Comparison of ENCODE assay signal across 14 cellular contexts in genomic region chr1:173191011-173191410, GRCh38. TPM values are rescaled to one million over a fixed set of nuclear protein-coding genes. Genes with fewer than 3 reads are reported as not detected.
A peak's percentile ranks its signal among the peaks of the same experiment; 100 is the strongest.
DNase-seq lines count a peak whose midpoint lies in the region; ATAC-seq and TF ChIP-seq lines count a peak whose summit lies in the region.
"Had no signal": no experiment of that assay in that cellular context is flagged by ENCODE, and none has a peak within 500 bp of the region (broad histone marks: within the 10 kb centered on the region; RNA-seq: fewer than 3 reads in every experiment).

No MANE protein-coding gene starts in this region.

- TF ChIP-seq EP300 in SK-N-SH (IDR thresholded peaks at IDR 0.05; ENCODE audit: borderline replicate concordance in 1 of 2, low read depth in 1 of 2, low read length in 1 of 2), result no peak

- H3K27me3 Mint-ChIP-seq in mesothelial cell of epicardium (ENCODE audit: low read depth), result no peaks in the 10 kb centered on the region

- ATAC-seq in SK-N-SH treated with all-trans-retinoic acid at 6 μM for 48 hours (peak; percentile 21), upper lobe of right lung (no peak)
- ATAC-seq: activated CD8-positive, alpha-beta T cell treated with anti-CD3 and anti-CD28 coated beads, Interleukin-2, amount 10 ng/mL, durations not matched to agents 7 days and 5 days had no signal

- H3K4me3 Mint-ChIP-seq in mesothelial cell of epicardium, result no peak overlapping the region
- H3K4me3 Mint-ChIP-seq: activated CD8-positive, alpha-beta T cell treated with anti-CD3 and anti-CD28 coated beads, Interleukin-2, amount 10 ng/mL, durations not matched to agents 7 days and 5 days had no signal

- no peak overlapping the region for H3K4me2 ChIP-seq in SK-N-SH

- no peak overlapping the region for H3K4me3 ChIP-seq in SK-N-SH (ENCODE audit: low read depth in 2 of 2, low read length in 1 of 2)
- H3K4me3 ChIP-seq in upper lobe of right lung, result no peak overlapping the region
- H3K4me3 ChIP-seq: dorsolateral prefrontal cortex, lung had no signal

- no peak for TF ChIP-seq RAD21 in SK-N-SH (IDR thresholded peaks at IDR 0.05; ENCODE audit: low read length)

- POLR2A ChIA-PET in SK-N-SH (lab: Yijun Ruan, JAX), result no interaction called here

- no peak overlapping the region for H2AFZ ChIP-seq in SK-N-SH (ENCODE audit: low read depth)

- CTCF ChIA-PET in SK-N-SH (lab: Yijun Ruan, JAX), result interaction anchor here (2.6 kb wide), 1 partner anchor 12 kb away, joined by 13 read pairs; no protein-coding TSS in a partner anchor

- 20% methylated on average over 2 of the region's 2 CpGs for WGBS in SK-N-SH (ENCODE audit: low lambda C conversion rate)

- H3K9me3 Mint-ChIP-seq in mesothelial cell of epicardium, result peaks cover 10% of the 10 kb centered on the region

- no peaks in the 10 kb centered on the region for H3K9me3 ChIP-seq in SK-N-SH
- H3K9me3 ChIP-seq in upper lobe of right lung, result no peaks in the 10 kb centered on the region

- peak overlapping the region; percentile 55 for H3K27ac Mint-ChIP-seq in mesothelial cell of epicardium
- H3K27ac Mint-ChIP-seq: activated CD8-positive, alpha-beta T cell treated with anti-CD3 and anti-CD28 coated beads, Interleukin-2, amount 10 ng/mL, durations not matched to agents 7 days and 5 days had no signal

- H3K9me2 ChIP-seq in SK-N-SH, result no peaks in the 10 kb centered on the region

- no peaks in the 10 kb centered on the region for H3K79me2 ChIP-seq in SK-N-SH (ENCODE audit: insufficient read depth)

- no peak overlapping the region for H3K9ac ChIP-seq in SK-N-SH

- TF ChIP-seq CTCF in SK-N-SH (IDR thresholded peaks at IDR 0.05) (no peak), mesothelial cell of epicardium (IDR thresholded peaks at IDR 0.05; ENCODE audit: unreplicated experiment) (no peak), upper lobe of right lung (IDR thresholded peaks at IDR 0.05) (no peak)

- intact Hi-C loops in upper lobe of right lung (cut with DNase I), result no loop called here

- no peaks in the 10 kb centered on the region for H4K20me1 ChIP-seq in SK-N-SH (ENCODE audit: insufficient read depth)

- peaks cover 2% of the 10 kb centered on the region for H3K36me3 Mint-ChIP-seq in mesothelial cell of epicardium

- H3K27me3 ChIP-seq in SK-N-SH (ENCODE audit: insufficient read depth) (no peaks in the 10 kb centered on the region), upper lobe of right lung (no peaks in the 10 kb centered on the region)
- H3K27me3 ChIP-seq: dorsolateral prefrontal cortex had no signal

- no peak for DNase-seq in SK-N-SH
- DNase-seq in dermis blood vessel endothelial cell, result peak; percentile 77
- DNase-seq in mesothelial cell of epicardium (ENCODE audit: low spot score in 2 of 2, unreplicated experiment in 2 of 2), result no peak
- DNase-seq in upper lobe of right lung, result no peak
- no peak for DNase-seq in NCI-H510A (lab: John Stamatoyannopoulos, UW)
- DNase-seq in midbrain (lab: John Stamatoyannopoulos, UW), result no peak
- DNase-seq in activated CD4-positive, CD25-positive, alpha-beta regulatory T cell treated with anti-CD3 and anti-CD28 coated beads, Interleukin-2, amount 50 U/mL, for 72 hours, result no peak
- DNase-seq: 8988T; activated CD8-positive, alpha-beta T cell treated with anti-CD3 and anti-CD28 coated beads, Interleukin-2, amount 10 ng/mL, durations not matched to agents 7 days and 5 days; activated naive CD4-positive, alpha-beta T cell treated with anti-CD3 and anti-CD28 coated beads, Interleukin-2, amount 50 U/mL, for 16 hours; T-helper 2 cell had no signal

- H3K27ac ChIP-seq in SK-N-SH (ENCODE audit: low read depth in 2 of 2, low read length in 1 of 2), result peak overlapping the region in 1 of 2 experiments; percentile 23; a peak in 1 of 4 replicates
- H3K27ac ChIP-seq in upper lobe of right lung, result peak overlapping the region; percentile 61

- H3K4me1 Mint-ChIP-seq in mesothelial cell of epicardium, result peaks cover 14% of the 10 kb centered on the region

- peaks cover 8% of the 10 kb centered on the region for H3F3A ChIP-seq in SK-N-SH (replicated peaks; ENCODE audit: insufficient read depth)

- peaks cover 0 to 9% of the 10 kb centered on the region in 2 experiments for H3K36me3 ChIP-seq in SK-N-SH (replicated peaks in 1 of 2; ENCODE audit: control insufficient read depth in 1 of 2, insufficient read depth in 2 of 2, low read length in 1 of 2)
- H3K36me3 ChIP-seq in upper lobe of right lung, result no peaks in the 10 kb centered on the region

- H3K4me1 ChIP-seq in SK-N-SH (ENCODE audit: control insufficient read depth in 1 of 2, insufficient read depth in 2 of 2, low read depth in 1 of 2, low read length in 1 of 2), result peaks cover 6 to 8% of the 10 kb centered on the region in 2 experiments; a peak in 3 of 4 replicates
- H3K4me1 ChIP-seq in upper lobe of right lung, result peaks cover 15% of the 10 kb centered on the region

TF ChIP-seq in SK-N-SH treated with all-trans-retinoic acid at 6 μM for 48 hours, 23 proteins besides CTCF, POLR2A, EP300 and RAD21:
- TF ChIP-seq PPARA (CRISPR knock-in tag; IDR thresholded peaks at IDR 0.05; ENCODE audit: borderline replicate concordance) (no peak), ARNTL (CRISPR knock-in tag; IDR thresholded peaks at IDR 0.05; ENCODE audit: borderline replicate concordance, low read depth) (no peak)

TF ChIP-seq in SK-N-SH, 30 proteins besides CTCF, POLR2A, EP300 and RAD21:
- TF ChIP-seq RXRA (IDR thresholded peaks at IDR 0.05; ENCODE audit: borderline replicate concordance, low read depth), result no peak
- no peak for TF ChIP-seq ELF1 (IDR thresholded peaks at IDR 0.05)
- no peak for TF ChIP-seq NFIC (IDR thresholded peaks at IDR 0.05; ENCODE audit: borderline replicate concordance)
- TF ChIP-seq MAX (IDR thresholded peaks at IDR 0.05; ENCODE audit: low read depth), result no peak
- no peak for TF ChIP-seq TAF1 (IDR thresholded peaks at IDR 0.05; ENCODE audit: borderline replicate concordance, low read depth, low read length)
- TF ChIP-seq FOXJ3 (CRISPR knock-in tag; IDR thresholded peaks at IDR 0.05), result no peak
- no peak for TF ChIP-seq JUND (IDR thresholded peaks at IDR 0.05)
- TF ChIP-seq TEAD4 (IDR thresholded peaks at IDR 0.05; ENCODE audit: borderline replicate concordance, insufficient read depth), result no peak
- TF ChIP-seq, protein P1, sequence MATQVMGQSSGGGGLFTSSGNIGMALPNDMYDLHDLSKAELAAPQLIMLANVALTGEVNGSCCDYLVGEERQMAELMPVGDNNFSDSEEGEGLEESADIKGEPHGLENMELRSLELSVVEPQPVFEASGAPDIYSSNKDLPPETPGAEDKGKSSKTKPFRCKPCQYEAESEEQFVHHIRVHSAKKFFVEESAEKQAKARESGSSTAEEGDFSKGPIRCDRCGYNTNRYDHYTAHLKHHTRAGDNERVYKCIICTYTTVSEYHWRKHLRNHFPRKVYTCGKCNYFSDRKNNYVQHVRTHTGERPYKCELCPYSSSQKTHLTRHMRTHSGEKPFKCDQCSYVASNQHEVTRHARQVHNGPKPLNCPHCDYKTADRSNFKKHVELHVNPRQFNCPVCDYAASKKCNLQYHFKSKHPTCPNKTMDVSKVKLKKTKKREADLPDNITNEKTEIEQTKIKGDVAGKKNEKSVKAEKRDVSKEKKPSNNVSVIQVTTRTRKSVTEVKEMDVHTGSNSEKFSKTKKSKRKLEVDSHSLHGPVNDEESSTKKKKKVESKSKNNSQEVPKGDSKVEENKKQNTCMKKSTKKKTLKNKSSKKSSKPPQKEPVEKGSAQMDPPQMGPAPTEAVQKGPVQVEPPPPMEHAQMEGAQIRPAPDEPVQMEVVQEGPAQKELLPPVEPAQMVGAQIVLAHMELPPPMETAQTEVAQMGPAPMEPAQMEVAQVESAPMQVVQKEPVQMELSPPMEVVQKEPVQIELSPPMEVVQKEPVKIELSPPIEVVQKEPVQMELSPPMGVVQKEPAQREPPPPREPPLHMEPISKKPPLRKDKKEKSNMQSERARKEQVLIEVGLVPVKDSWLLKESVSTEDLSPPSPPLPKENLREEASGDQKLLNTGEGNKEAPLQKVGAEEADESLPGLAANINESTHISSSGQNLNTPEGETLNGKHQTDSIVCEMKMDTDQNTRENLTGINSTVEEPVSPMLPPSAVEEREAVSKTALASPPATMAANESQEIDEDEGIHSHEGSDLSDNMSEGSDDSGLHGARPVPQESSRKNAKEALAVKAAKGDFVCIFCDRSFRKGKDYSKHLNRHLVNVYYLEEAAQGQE (IDR thresholded peaks at IDR 0.05; ENCODE audit: low read depth, low read length), result no peak
- TF ChIP-seq, protein P2, sequence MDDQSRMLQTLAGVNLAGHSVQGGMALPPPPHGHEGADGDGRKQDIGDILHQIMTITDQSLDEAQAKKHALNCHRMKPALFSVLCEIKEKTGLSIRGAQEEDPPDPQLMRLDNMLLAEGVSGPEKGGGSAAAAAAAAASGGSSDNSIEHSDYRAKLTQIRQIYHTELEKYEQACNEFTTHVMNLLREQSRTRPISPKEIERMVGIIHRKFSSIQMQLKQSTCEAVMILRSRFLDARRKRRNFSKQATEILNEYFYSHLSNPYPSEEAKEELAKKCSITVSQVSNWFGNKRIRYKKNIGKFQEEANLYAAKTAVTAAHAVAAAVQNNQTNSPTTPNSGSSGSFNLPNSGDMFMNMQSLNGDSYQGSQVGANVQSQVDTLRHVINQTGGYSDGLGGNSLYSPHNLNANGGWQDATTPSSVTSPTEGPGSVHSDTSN (IDR thresholded peaks at IDR 0.05), result no peak
- TF ChIP-seq USF2 (IDR thresholded peaks at IDR 0.05; ENCODE audit: borderline replicate concordance, low read depth, low read length), result no peak
- TF ChIP-seq TCF12 (IDR thresholded peaks at IDR 0.05), result no peak

RNA-seq across cellular contexts. Expression of gene TNFSF4, which starts 16.1 kb away (rescaled TPM):
- 25.9 and 44.6 TPM in 2 replicates for polyA plus RNA-seq in SK-N-SH (2012; rRNA removed)
- polyA plus RNA-seq in SK-N-SH (2012; cell fraction: cytosol; rRNA removed), result 45.1 and 46.3 TPM in 2 replicates
- 6.9 and 21.7 TPM in 2 replicates for polyA plus RNA-seq in SK-N-SH (2012; cell fraction: nucleus; rRNA removed)
- 2.7 TPM in 2 replicates for total RNA-seq in dermis blood vessel endothelial cell
- total RNA-seq in mesothelial cell of epicardium, result 2.0 to 2.8 TPM (median 2.1 TPM) in 3 replicates
- total RNA-seq in upper lobe of right lung, result 0.72 TPM
